ENCODE assay signal across 15 cellular contexts in genomic region chr16:23048164-23048563, GRCh38.
"Had no signal": no experiment of that assay in that cellular context is flagged by ENCODE, and none has a peak within 500 bp of the region (broad histone marks: within the 10 kb centered on the region; RNA-seq: fewer than 3 reads in every experiment).

No MANE protein-coding gene starts in this region.

- H3K4me1 Mint-ChIP-seq: activated CD4-positive, alpha-beta memory T cell treated with anti-CD3 and anti-CD28 coated beads, Interleukin-2, amount 10 ng/mL, durations not matched to agents 7 days and 5 days; activated CD4-positive, alpha-beta T cell treated with anti-CD3 and anti-CD28 coated beads for 36 hours had no signal

- H3K4me3 Mint-ChIP-seq: activated CD4-positive, alpha-beta memory T cell treated with anti-CD3 and anti-CD28 coated beads, Interleukin-2, amount 10 ng/mL, durations not matched to agents 7 days and 5 days; activated CD4-positive, alpha-beta T cell treated with anti-CD3 and anti-CD28 coated beads for 36 hours; activated T-cell treated with anti-CD3 and anti-CD28 coated beads, Interleukin-2, amount 50 U/mL, for 24 hours had no signal

- DNase-seq: activated CD4-positive, alpha-beta memory T cell treated with anti-CD3 and anti-CD28 coated beads, Interleukin-2, amount 10 ng/mL, durations not matched to agents 7 days and 5 days; activated CD4-positive, alpha-beta T cell treated with anti-CD3 and anti-CD28 coated beads for 36 hours; activated effector memory CD4-positive, alpha-beta T cell treated with Interleukin-2 at 50 U/mL for 16 hours; activated naive CD4-positive, alpha-beta T cell treated with anti-CD3 and anti-CD28 coated beads, Interleukin-2, amount 50 U/mL, for 16 hours; activated T-cell treated with anti-CD3 and anti-CD28 coated beads, Interleukin-2, amount 50 U/mL, for 24 hours; caudate nucleus; colonic mucosa; esophagus squamous epithelium; foreskin keratinocyte; kidney glomerular epithelial cell; ovary; stimulated activated CD4-positive, alpha-beta T cell treated with anti-CD3 and anti-CD28 coated beads, Interleukin-1b, Interleukin-23, amount 100 ng/mL, for 48 hours; stomach; testis had no signal

- H3K27me3 ChIP-seq: colonic mucosa, ovary, testis had no signal

- H3K9me3 Mint-ChIP-seq: activated CD4-positive, alpha-beta memory T cell treated with anti-CD3 and anti-CD28 coated beads, Interleukin-2, amount 10 ng/mL, durations not matched to agents 7 days and 5 days had no signal

- H3K4me1 ChIP-seq: colonic mucosa, esophagus squamous epithelium, foreskin keratinocyte, stomach, testis had no signal

- H3K9me3 ChIP-seq: colonic mucosa, ovary, testis had no signal

- H3K27ac Mint-ChIP-seq: activated CD4-positive, alpha-beta memory T cell treated with anti-CD3 and anti-CD28 coated beads, Interleukin-2, amount 10 ng/mL, durations not matched to agents 7 days and 5 days; activated CD4-positive, alpha-beta T cell treated with anti-CD3 and anti-CD28 coated beads for 36 hours; activated T-cell treated with anti-CD3 and anti-CD28 coated beads, Interleukin-2, amount 50 U/mL, for 24 hours had no signal

- H3K36me3 ChIP-seq: colonic mucosa, esophagus squamous epithelium, ovary, stomach had no signal

- H3K4me3 ChIP-seq: colonic mucosa, esophagus squamous epithelium, ovary, stomach, testis had no signal

- H3K27ac ChIP-seq: colonic mucosa, esophagus squamous epithelium, foreskin keratinocyte, ovary, stomach, testis, VCaP had no signal
